In genomic region chr1:206001476-206001888, GRCh38 we compare ENCODE assay signal across 9 cellular contexts. TPM values are rescaled to one million over a fixed set of nuclear protein-coding genes. Genes with fewer than 3 reads are reported as not detected.
DNase-seq lines count a peak whose midpoint lies in the region; ATAC-seq, FAIRE-seq and TF ChIP-seq lines count a peak whose summit lies in the region.
"Had no signal": no experiment of that assay in that cellular context is flagged by ENCODE, and none has a peak within 500 bp of the region (broad histone marks: within the 10 kb centered on the region; RNA-seq: fewer than 3 reads in every experiment).

No MANE protein-coding gene starts in this region.

- no CpG with 5 or more reads among the region's 3 CpGs for WGBS in mesendoderm (ENCODE audit: extremely low coverage, insufficient coverage, low lambda C conversion rate)

- no peak for TF ChIP-seq CTCF in PC-3 (conservative IDR thresholded peaks at IDR 0.05; ENCODE audit: low read depth, low read length)
- no peak for TF ChIP-seq CTCF in choroid plexus epithelial cell (conservative IDR thresholded peaks at IDR 0.05; ENCODE audit: low read depth, low read length)
- TF ChIP-seq CTCF in upper lobe of right lung (IDR thresholded peaks at IDR 0.05) = no peak
- no peak for TF ChIP-seq CTCF in D721Med (IDR thresholded peaks at IDR 0.05; ENCODE audit: insufficient read depth, missing control alignments)

- DNase-seq in EH (ENCODE audit: low read depth) (peak; percentile 96), PC-3 (peak; percentile 92), choroid plexus epithelial cell (ENCODE audit: low read depth) (peak; percentile 94), mesendoderm (peak; percentile 78), upper lobe of right lung (peak; percentile 72), D721Med (ENCODE audit: insufficient read length, low spot score) (no peak), NCI-H1436 (lab: John Stamatoyannopoulos, UW) (no peak)

- BruUV-seq in PC-3 (replicated peaks; lab: Mats Ljungman, UMichigan) = no TSS peak

- no peaks in the 10 kb centered on the region for H3K79me1 ChIP-seq in mesendoderm (ENCODE audit: low read length)

- no peak overlapping the region for H2BK5ac ChIP-seq in mesendoderm (ENCODE audit: low read length)

- peak overlapping the region; percentile 12 for H3K56ac ChIP-seq in mesendoderm (ENCODE audit: low read length)

- peak overlapping the region; percentile 14; the same call in 1 of the 2 replicates for H2AFZ ChIP-seq in PC-3 (ENCODE audit: low read length)

- POLR2A ChIA-PET in PC-3 (lab: Charles Lee; ENCODE audit: unreplicated experiment) = interaction anchor here (0.5 kb wide), 1 partner anchor 124 kb away, joined by 5 read pairs; no protein-coding TSS in a partner anchor

- H3K23ac ChIP-seq in mesendoderm (ENCODE audit: low read length) = no peak overlapping the region

- H2BK120ac ChIP-seq in mesendoderm (ENCODE audit: low read depth, low read length) = no peak overlapping the region

- no peak overlapping the region for H3K9ac ChIP-seq in PC-3 (ENCODE audit: low read length)
- H3K9ac ChIP-seq in mesendoderm (ENCODE audit: low read length) = no peak overlapping the region

- H3K9me3 ChIP-seq in PC-3 (ENCODE audit: low read length) (no peaks in the 10 kb centered on the region), upper lobe of right lung (no peaks in the 10 kb centered on the region)

- no peaks in the 10 kb centered on the region for H3K9me2 ChIP-seq in PC-3 (replicated peaks; ENCODE audit: low read length)

- FAIRE-seq in D721Med (lab: Jason Lieb, UNC) = no peak

- no peak overlapping the region for H2AK5ac ChIP-seq in mesendoderm (ENCODE audit: low read length)

- H4K20me1 ChIP-seq in PC-3 (ENCODE audit: low read length) = no peaks in the 10 kb centered on the region

- no peak overlapping the region for H4K8ac ChIP-seq in mesendoderm (ENCODE audit: low read depth, low read length)

- H3K4me3 ChIP-seq in PC-3 (ENCODE audit: low read length) (no peak overlapping the region), choroid plexus epithelial cell (ENCODE audit: low read depth, low read length) (no peak overlapping the region), mesendoderm (ENCODE audit: low read length) (no peak overlapping the region), upper lobe of right lung (peak overlapping the region; percentile 5)

- no peak overlapping the region for H3K4ac ChIP-seq in mesendoderm (ENCODE audit: low read depth, low read length)

- CTCF ChIA-PET in PC-3 (lab: Charles Lee) = interaction anchor here (1.3 kb wide), 1 partner anchor 24 kb away, joined by 9 read pairs; no protein-coding TSS in a partner anchor

- H3K4me1 ChIP-seq in PC-3 (ENCODE audit: insufficient read depth, low read length) (peaks cover 19% of the 10 kb centered on the region), mesendoderm (ENCODE audit: control insufficient read depth, low read depth, low read length) (no peaks in the 10 kb centered on the region), upper lobe of right lung (peaks cover 19% of the 10 kb centered on the region)

- H3K4me2 ChIP-seq in PC-3 (ENCODE audit: low read length) (peak overlapping the region; percentile 48), mesendoderm (ENCODE audit: low read length) (no peak overlapping the region)

- H3F3A ChIP-seq in PC-3 (ENCODE audit: low read length, unreplicated experiment) = no peaks in the 10 kb centered on the region

- H3K27ac ChIP-seq in PC-3 (ENCODE audit: low read length) (no peak overlapping the region), mesendoderm (ENCODE audit: low read depth, low read length) (no peak overlapping the region), upper lobe of right lung (no peak overlapping the region)

- H3K79me2 ChIP-seq in PC-3 (ENCODE audit: low read length) (no peaks in the 10 kb centered on the region), mesendoderm (ENCODE audit: control insufficient read depth, insufficient read depth, low read length) (no peaks in the 10 kb centered on the region)

- H2BK15ac ChIP-seq in mesendoderm (replicated peaks; ENCODE audit: low read depth) = no peak overlapping the region

- H3K27me3 ChIP-seq in PC-3 (ENCODE audit: low read length) (peaks cover 9% of the 10 kb centered on the region), mesendoderm (ENCODE audit: insufficient read depth, low read length, poor library complexity) (no peaks in the 10 kb centered on the region), upper lobe of right lung (no peaks in the 10 kb centered on the region)

- no peak overlapping the region for H3K18ac ChIP-seq in mesendoderm (ENCODE audit: low read length)

- intact Hi-C loops in PC-3 (cut with micrococcal nuclease) = no loop called here
- intact Hi-C loops in upper lobe of right lung (cut with DNase I) = no loop called here

- no peaks in the 10 kb centered on the region for H3K36me3 ChIP-seq in PC-3 (ENCODE audit: low read depth, low read length)
- no peaks in the 10 kb centered on the region for H3K36me3 ChIP-seq in mesendoderm (ENCODE audit: control insufficient read depth, insufficient read depth, low read length)
- H3K36me3 ChIP-seq in upper lobe of right lung = no peaks in the 10 kb centered on the region

- no peak overlapping the region for H4K5ac ChIP-seq in mesendoderm (ENCODE audit: low read length)

- ATAC-seq in PC-3 (peak; percentile 94), upper lobe of right lung (peak; percentile 82), HG03025 (IDR thresholded peaks at IDR 0.05; ENCODE audit: low FRiP score, unreplicated experiment) (no peak)

RNA-seq across cellular contexts. Expression of gene RAB7B, which starts 1.7 kb away (rescaled TPM):
- total RNA-seq in PC-3 (2014; rRNA removed) = not detected in 2 replicates
- 0.06 TPM for polyA plus RNA-seq in mesendoderm (2013, experiment 1 of 2)
- 0.03 TPM for polyA plus RNA-seq in mesendoderm (2013, experiment 2 of 2)
- total RNA-seq in upper lobe of right lung = 7.0 TPM
- total RNA-seq: glomerular endothelial cell had no signal

RNA-seq across cellular contexts. Expression of gene CTSE, which starts 22.2 kb away (rescaled TPM):
- total RNA-seq in PC-3 (2014; rRNA removed) (0.51 TPM in 1 of 2 replicates, not detected in the other), upper lobe of right lung (85.8 TPM)
- not detected for polyA plus RNA-seq in mesendoderm (2013, experiment 1 of 2)
- polyA plus RNA-seq in mesendoderm (2013, experiment 2 of 2) = not detected
- total RNA-seq: glomerular endothelial cell had no signal

RNA-seq across cellular contexts. Expression of gene RHEX, which starts 51.5 kb away (rescaled TPM):
- total RNA-seq in PC-3 (2014; rRNA removed) (not detected in 2 replicates), upper lobe of right lung (17.3 TPM)
- polyA plus RNA-seq in mesendoderm (2013, experiment 1 of 2) = 0.07 TPM
- polyA plus RNA-seq in mesendoderm (2013, experiment 2 of 2) = not detected
- total RNA-seq: glomerular endothelial cell had no signal

RNA-seq across cellular contexts. Expression of gene SLC26A9, which starts 58.2 kb away (rescaled TPM):
- total RNA-seq in PC-3 (2014; rRNA removed) (not detected in 2 replicates), upper lobe of right lung (21.7 TPM)
- 0.01 TPM for polyA plus RNA-seq in mesendoderm (2013, experiment 1 of 2)
- polyA plus RNA-seq in mesendoderm (2013, experiment 2 of 2) = 0.06 TPM

Comparison
In these comparisons a context has a peak if more than half of its experiments do, and no peak if none do; other contexts are left out.
1. DNase-seq: peak in EH (single experiment), PC-3 (single experiment), choroid plexus epithelial cell (single experiment), mesendoderm (single experiment) and upper lobe of right lung (single experiment); none in D721Med (single experiment) and NCI-H1436 (single experiment).
2. RNA of gene CTSE, which starts 22.2 kb away (total RNA-seq): 85.8 TPM in upper lobe of right lung (single experiment); 0.51 TPM in PC-3; every median in the first group is over 10 times any median in the second.
3. RNA of gene RHEX, which starts 51.5 kb away (total RNA-seq): 17.3 TPM in upper lobe of right lung (single experiment); not detected in PC-3; every median in the first group is over 10 times any median in the second.